8 cellular contexts compared by ENCODE assay signal in the genomic region with DNA sequence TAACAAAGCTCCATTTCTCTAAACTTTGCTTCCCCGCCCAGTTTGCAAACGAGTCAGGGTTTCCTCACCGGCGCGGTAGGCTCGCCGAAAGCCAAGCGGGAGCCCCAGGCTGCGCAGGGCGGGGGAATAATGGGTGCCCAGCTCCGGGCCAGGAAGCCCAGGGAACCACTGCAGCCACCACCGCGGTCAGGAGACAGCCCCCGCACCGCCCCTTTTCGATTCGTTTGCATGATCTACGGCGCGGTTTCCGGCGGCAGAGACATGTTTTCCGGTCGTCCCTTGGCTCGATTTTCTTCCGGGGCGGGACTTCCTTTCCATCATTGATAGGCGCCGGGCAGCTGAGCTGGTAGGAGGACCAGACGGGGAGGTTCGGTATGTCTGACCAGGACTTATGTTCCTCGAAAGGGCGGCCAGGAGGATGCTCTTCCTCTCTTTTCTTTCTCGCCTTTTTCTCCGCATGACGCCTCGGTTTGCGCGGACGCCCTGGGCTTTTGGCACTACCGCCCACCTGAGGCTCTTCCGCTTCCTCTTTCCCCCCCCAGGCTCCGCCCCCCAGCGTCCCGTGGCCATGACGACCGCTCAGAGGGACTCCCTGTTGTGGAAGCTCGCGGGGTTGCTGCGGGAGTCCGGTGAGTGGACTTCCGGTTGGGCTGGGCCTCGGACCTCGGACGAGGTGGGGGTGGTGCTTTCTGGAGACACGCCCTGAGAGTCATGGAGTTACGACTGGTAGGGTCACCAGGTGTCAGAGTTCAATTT. TPM values are rescaled to one million over a fixed set of nuclear protein-coding genes. Genes with fewer than 3 reads are reported as not detected.
DNase-seq lines count a peak whose midpoint lies in the region; ATAC-seq and TF ChIP-seq lines count a peak whose summit lies in the region.

A gene with protein sequence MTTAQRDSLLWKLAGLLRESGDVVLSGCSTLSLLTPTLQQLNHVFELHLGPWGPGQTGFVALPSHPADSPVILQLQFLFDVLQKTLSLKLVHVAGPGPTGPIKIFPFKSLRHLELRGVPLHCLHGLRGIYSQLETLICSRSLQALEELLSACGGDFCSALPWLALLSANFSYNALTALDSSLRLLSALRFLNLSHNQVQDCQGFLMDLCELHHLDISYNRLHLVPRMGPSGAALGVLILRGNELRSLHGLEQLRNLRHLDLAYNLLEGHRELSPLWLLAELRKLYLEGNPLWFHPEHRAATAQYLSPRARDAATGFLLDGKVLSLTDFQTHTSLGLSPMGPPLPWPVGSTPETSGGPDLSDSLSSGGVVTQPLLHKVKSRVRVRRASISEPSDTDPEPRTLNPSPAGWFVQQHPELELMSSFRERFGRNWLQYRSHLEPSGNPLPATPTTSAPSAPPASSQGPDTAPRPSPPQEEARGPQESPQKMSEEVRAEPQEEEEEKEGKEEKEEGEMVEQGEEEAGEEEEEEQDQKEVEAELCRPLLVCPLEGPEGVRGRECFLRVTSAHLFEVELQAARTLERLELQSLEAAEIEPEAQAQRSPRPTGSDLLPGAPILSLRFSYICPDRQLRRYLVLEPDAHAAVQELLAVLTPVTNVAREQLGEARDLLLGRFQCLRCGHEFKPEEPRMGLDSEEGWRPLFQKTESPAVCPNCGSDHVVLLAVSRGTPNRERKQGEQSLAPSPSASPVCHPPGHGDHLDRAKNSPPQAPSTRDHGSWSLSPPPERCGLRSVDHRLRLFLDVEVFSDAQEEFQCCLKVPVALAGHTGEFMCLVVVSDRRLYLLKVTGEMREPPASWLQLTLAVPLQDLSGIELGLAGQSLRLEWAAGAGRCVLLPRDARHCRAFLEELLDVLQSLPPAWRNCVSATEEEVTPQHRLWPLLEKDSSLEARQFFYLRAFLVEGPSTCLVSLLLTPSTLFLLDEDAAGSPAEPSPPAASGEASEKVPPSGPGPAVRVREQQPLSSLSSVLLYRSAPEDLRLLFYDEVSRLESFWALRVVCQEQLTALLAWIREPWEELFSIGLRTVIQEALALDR (plus strand): TSS at position 306 of the 756 bp plus-strand sequence. CDS start 263 bp downstream, at position 569.

- H3K27me3 Mint-ChIP-seq in WTC11 (ENCODE audit: low read depth), result no peaks in the 10 kb centered on the region

- H3K27me3 ChIP-seq in AG04450 (ENCODE audit: control insufficient read depth, insufficient read depth, low read length) (peaks cover 3% of the 10 kb centered on the region), smooth muscle cell (ENCODE audit: low read depth) (no peaks in the 10 kb centered on the region)

- peak within 1 kb of the TSS; percentile 67 for H3K9ac ChIP-seq in smooth muscle cell (ENCODE audit: low read depth)

- H3K4me2 ChIP-seq in smooth muscle cell, result peak within 1 kb of the TSS; percentile 89

- H3F3A ChIP-seq in smooth muscle cell (ENCODE audit: low read depth), result peaks cover 20% of the 10 kb centered on the region

- POLR2A ChIA-PET in AG04450 (lab: Yijun Ruan, JAX) (interaction anchor here (0.6 to 2.9 kb wide), 7 partner anchors 24 to 949 kb away, joined by 3 to 18 read pairs (median 7); partner anchors contain the start of genes CHPF, OBSL1 and TMEM198), WTC11 (lab: Charles Lee) (interaction anchor here (0.6 to 3.6 kb wide), 11 partner anchors 20 to 101 kb away, joined by 3 to 24 read pairs (median 5); partner anchors contain the start of genes CHPF, GMPPA, INHA and OBSL1)

- H3K27ac Mint-ChIP-seq in WTC11, result peak within 1 kb of the TSS; percentile 99

- no peaks in the 10 kb centered on the region for H4K20me1 ChIP-seq in smooth muscle cell (ENCODE audit: low read depth)

- H3K36me3 Mint-ChIP-seq in WTC11, result peaks cover 4% of the 10 kb centered on the region

- DNase-seq in AG04450 (ENCODE audit: low read depth, low spot score) (peak; percentile 90), NCI-H226 (peak; percentile 96), WTC11 (ENCODE audit: low spot score) (peak; percentile 94), cardiac fibroblast (ENCODE audit: low read depth in 2 of 2) (peak; percentile 98), iPS-NIHi7 (ENCODE audit: extremely low spot score) (peak; percentile 99), smooth muscle cell (lab: John Stamatoyannopoulos, UW; ENCODE audit: unreplicated experiment) (peak; percentile 93)

- peak within 1 kb of the TSS; percentile 97 for H3K4me3 Mint-ChIP-seq in WTC11

- TF ChIP-seq CTCF in AG04450 (IDR thresholded peaks at IDR 0.05; ENCODE audit: low read depth, low read length) (no peak), WTC11 (IDR thresholded peaks at IDR 0.05) (no peak), cardiac fibroblast (IDR thresholded peaks at IDR 0.05; ENCODE audit: low read depth, low read length) (no peak), smooth muscle cell (IDR thresholded peaks at IDR 0.05; ENCODE audit: borderline replicate concordance, insufficient read depth, poor library complexity, severe bottlenecking) (no peak)

- H3K4me3 ChIP-seq in AG04450 (ENCODE audit: low read depth, low read length) (peak within 1 kb of the TSS; percentile 94), cardiac fibroblast (replicated peaks in 1 of 2; ENCODE audit: low read depth in 2 of 2, low read length in 2 of 2) (peak within 1 kb of the TSS; percentile 77 to 86), smooth muscle cell (peak within 1 kb of the TSS; percentile 64)

- no peaks in the 10 kb centered on the region for H3K36me3 ChIP-seq in smooth muscle cell (ENCODE audit: low read depth)

- peaks cover 33% of the 10 kb centered on the region for H3K4me1 Mint-ChIP-seq in WTC11

- under 1% methylated on average over 47 of the region's 57 CpGs for WGBS in smooth muscle cell (ENCODE audit: low lambda C conversion rate)

- ATAC-seq in GM18909 (IDR thresholded peaks at IDR 0.05; ENCODE audit: poor library complexity, unreplicated experiment) (peak; percentile 93), HG03175 (IDR thresholded peaks at IDR 0.05; ENCODE audit: unreplicated experiment) (peak; percentile 92), WTC11 (peak; percentile 89)

- H2AFZ ChIP-seq in smooth muscle cell (ENCODE audit: low read depth), result peak within 1 kb of the TSS; percentile 90

- H3K9me3 ChIP-seq in AG04450 (ENCODE audit: control insufficient read depth, insufficient read depth, low read length), result no peaks in the 10 kb centered on the region; the same call in 1 of the 2 replicates
- H3K9me3 ChIP-seq in smooth muscle cell (replicated peaks; ENCODE audit: low read depth), result no peaks in the 10 kb centered on the region

- H3K4me1 ChIP-seq in smooth muscle cell (ENCODE audit: low read depth), result peaks cover 10% of the 10 kb centered on the region

- CTCF ChIA-PET in AG04450 (lab: Charles Lee), result interaction anchor here (0.7 to 6.8 kb wide), 4 partner anchors 24 to 59 kb away, joined by 3 to 38 read pairs (median 6); no protein-coding TSS in a partner anchor
- CTCF ChIA-PET in WTC11 (lab: Charles Lee), result interaction anchor here (0.5 to 5.6 kb wide), 19 partner anchors 12 to 493 kb away, joined by 3 to 53 read pairs (median 4); partner anchors contain the start of genes CHPF, DNPEP, GMPPA and INHA

- H3K27ac ChIP-seq in AG04450 (ENCODE audit: low read depth, low read length) (peak within 1 kb of the TSS; percentile 93), smooth muscle cell (ENCODE audit: low read depth) (peak within 1 kb of the TSS; percentile 86)

- H3K9me3 Mint-ChIP-seq in WTC11, result no peaks in the 10 kb centered on the region

- peaks cover 5% of the 10 kb centered on the region for H3K79me2 ChIP-seq in smooth muscle cell (ENCODE audit: low read depth)

TF ChIP-seq in WTC11, 78 proteins besides CTCF, POLR2A, EP300 and RAD21 (continues in another document):
- TF ChIP-seq JAZF1 (CRISPR knock-in tag; IDR thresholded peaks at IDR 0.05), result no peak
- no peak for TF ChIP-seq NFYB (CRISPR knock-in tag; conservative IDR thresholded peaks at IDR 0.05; ENCODE audit: low read depth)
- 0 out of 2 replicates have a peak, but pooled peaks have one; percentile 40 for TF ChIP-seq TEAD1 (CRISPR knock-in tag; IDR thresholded peaks at IDR 0.05)
- TF ChIP-seq FOXJ3 (CRISPR knock-in tag; IDR thresholded peaks at IDR 0.05; ENCODE audit: borderline replicate concordance), result no peak
- no peak for TF ChIP-seq SOX15 (CRISPR knock-in tag; IDR thresholded peaks at IDR 0.05)
- no peak for TF ChIP-seq E2F4 (CRISPR knock-in tag; IDR thresholded peaks at IDR 0.05; ENCODE audit: borderline replicate concordance, low read depth)
- peak; percentile 88 for TF ChIP-seq SP1 (CRISPR knock-in tag; conservative IDR thresholded peaks at IDR 0.05)
- no peak for TF ChIP-seq ZNF232 (CRISPR knock-in tag; IDR thresholded peaks at IDR 0.05)
- TF ChIP-seq, protein P1, sequence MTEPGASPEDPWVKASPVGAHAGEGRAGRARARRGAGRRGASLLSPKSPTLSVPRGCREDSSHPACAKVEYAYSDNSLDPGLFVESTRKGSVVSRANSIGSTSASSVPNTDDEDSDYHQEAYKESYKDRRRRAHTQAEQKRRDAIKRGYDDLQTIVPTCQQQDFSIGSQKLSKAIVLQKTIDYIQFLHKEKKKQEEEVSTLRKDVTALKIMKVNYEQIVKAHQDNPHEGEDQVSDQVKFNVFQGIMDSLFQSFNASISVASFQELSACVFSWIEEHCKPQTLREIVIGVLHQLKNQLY (CRISPR knock-in tag; IDR thresholded peaks at IDR 0.05), result no peak
- no peak for TF ChIP-seq MXD4 (CRISPR knock-in tag; IDR thresholded peaks at IDR 0.05; ENCODE audit: borderline replicate concordance)
- TF ChIP-seq OVOL2 (CRISPR knock-in tag; IDR thresholded peaks at IDR 0.05; ENCODE audit: borderline replicate concordance), result no peak
- TF ChIP-seq GRHL2 (CRISPR knock-in tag; IDR thresholded peaks at IDR 0.05; ENCODE audit: insufficient replicate concordance, severe bottlenecking), result no peak

RNA-seq across cellular contexts. Expression of the gene that starts here (rescaled TPM):
- polyA plus RNA-seq in AG04450 (2011; rRNA removed), result 7.7 and 11.8 TPM in 2 replicates
- polyA minus RNA-seq in AG04450 (2011; rRNA and poly(A)+ RNA removed), result 17.2 and 18.5 TPM in 2 replicates
- 31.3 to 39.9 TPM (median 31.9 TPM) in 3 replicates for total RNA-seq in WTC11 (2021)
- 5.7 and 10.2 TPM in 2 replicates for total RNA-seq in smooth muscle cell
- polyA plus RNA-seq in smooth muscle cell, result 13.6 and 22.5 TPM in 2 replicates

Comparison
In these comparisons a context has a peak if more than half of its experiments do, and no peak if none do; other contexts are left out.
1. Peak in every context shown above with its lines: DNase-seq, ATAC-seq, H3K4me3 ChIP-seq and H3K27ac ChIP-seq.